In the genomic region with DNA sequence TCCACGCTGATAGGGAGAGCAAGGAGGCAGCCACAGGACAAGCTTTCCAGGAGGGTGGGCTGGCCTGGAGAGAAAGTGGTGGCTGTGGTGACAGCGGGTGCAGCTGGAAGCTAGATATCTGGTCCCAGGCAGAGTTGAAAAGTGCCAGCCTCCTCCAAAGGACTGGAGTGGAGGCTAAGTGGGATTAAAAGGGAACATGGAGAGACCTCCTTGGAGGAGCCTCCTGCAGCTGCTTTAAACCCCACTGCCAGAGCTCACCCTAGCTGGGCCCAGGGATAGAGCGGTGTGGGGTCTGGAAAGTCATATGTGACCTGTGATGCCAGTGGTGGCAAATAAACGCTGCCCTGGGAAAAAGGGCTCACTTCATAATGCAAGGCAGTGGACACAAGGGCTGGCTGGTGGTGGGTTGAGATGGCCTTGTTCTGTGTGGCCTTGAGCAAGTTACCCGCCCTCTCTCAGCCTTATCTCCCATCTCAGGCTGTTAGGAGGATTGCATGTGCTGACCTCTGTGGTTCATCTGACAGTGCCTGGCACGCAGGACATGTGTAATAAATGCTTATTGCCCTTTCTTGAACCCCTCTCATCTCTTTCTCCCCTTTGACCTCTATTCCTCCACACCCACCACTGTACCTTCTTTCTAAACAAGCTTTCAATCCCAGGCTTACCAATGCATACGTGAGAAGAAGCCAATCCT, we compare ENCODE assay signal across 1 cellular context.
TF ChIP-seq lines count a peak whose summit lies in the region.

No MANE protein-coding gene starts in this region.

TF ChIP-seq in HepG2, 621 proteins besides CTCF, POLR2A, EP300 and RAD21 (continued from another document and continues in another):
- TF ChIP-seq, protein P1, sequence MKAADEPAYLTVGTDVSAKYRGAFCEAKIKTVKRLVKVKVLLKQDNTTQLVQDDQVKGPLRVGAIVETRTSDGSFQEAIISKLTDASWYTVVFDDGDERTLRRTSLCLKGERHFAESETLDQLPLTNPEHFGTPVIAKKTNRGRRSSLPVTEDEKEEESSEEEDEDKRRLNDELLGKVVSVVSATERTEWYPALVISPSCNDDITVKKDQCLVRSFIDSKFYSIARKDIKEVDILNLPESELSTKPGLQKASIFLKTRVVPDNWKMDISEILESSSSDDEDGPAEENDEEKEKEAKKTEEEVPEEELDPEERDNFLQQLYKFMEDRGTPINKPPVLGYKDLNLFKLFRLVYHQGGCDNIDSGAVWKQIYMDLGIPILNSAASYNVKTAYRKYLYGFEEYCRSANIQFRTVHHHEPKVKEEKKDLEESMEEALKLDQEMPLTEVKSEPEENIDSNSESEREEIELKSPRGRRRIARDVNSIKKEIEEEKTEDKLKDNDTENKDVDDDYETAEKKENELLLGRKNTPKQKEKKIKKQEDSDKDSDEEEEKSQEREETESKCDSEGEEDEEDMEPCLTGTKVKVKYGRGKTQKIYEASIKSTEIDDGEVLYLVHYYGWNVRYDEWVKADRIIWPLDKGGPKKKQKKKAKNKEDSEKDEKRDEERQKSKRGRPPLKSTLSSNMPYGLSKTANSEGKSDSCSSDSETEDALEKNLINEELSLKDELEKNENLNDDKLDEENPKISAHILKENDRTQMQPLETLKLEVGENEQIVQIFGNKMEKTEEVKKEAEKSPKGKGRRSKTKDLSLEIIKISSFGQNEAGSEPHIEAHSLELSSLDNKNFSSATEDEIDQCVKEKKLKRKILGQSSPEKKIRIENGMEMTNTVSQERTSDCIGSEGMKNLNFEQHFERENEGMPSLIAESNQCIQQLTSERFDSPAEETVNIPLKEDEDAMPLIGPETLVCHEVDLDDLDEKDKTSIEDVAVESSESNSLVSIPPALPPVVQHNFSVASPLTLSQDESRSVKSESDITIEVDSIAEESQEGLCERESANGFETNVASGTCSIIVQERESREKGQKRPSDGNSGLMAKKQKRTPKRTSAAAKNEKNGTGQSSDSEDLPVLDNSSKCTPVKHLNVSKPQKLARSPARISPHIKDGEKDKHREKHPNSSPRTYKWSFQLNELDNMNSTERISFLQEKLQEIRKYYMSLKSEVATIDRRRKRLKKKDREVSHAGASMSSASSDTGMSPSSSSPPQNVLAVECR (CRISPR knock-in tag; IDR thresholded peaks at IDR 0.05; ENCODE audit: borderline replicate concordance), result peak; percentile 25; the same call in 1 of the 2 replicates
- TF ChIP-seq ZNF30 (CRISPR knock-in tag; IDR thresholded peaks at IDR 0.05) (no peak), ZNF549 (CRISPR knock-in tag; IDR thresholded peaks at IDR 0.05) (no peak), FOSL2 (CRISPR knock-in tag; IDR thresholded peaks at IDR 0.05) (peak; percentile 69), ZBTB38 (CRISPR knock-in tag; IDR thresholded peaks at IDR 0.05) (no peak), HHEX (CRISPR knock-in tag; IDR thresholded peaks at IDR 0.05) (no peak; the same call in 1 of the 2 replicates), FOXK1 (CRISPR knock-in tag; IDR thresholded peaks at IDR 0.05; ENCODE audit: borderline replicate concordance, low read depth) (no peak), HDAC1 (CRISPR knock-in tag; IDR thresholded peaks at IDR 0.05) (0 out of 2 replicates have a peak, but pooled peaks have one; percentile 32), KAT7 (CRISPR knock-in tag; IDR thresholded peaks at IDR 0.05; ENCODE audit: borderline replicate concordance) (0 out of 2 replicates have a peak, but pooled peaks have one; percentile 48), CBFB (CRISPR knock-in tag; IDR thresholded peaks at IDR 0.05) (peak; percentile 59; the same call in 1 of the 2 replicates), SCMH1 (CRISPR knock-in tag; IDR thresholded peaks at IDR 0.05; ENCODE audit: borderline replicate concordance) (no peak), RXRA (CRISPR knock-in tag; IDR thresholded peaks at IDR 0.05) (peak; percentile 88), ZNF263 (CRISPR knock-in tag; IDR thresholded peaks at IDR 0.05) (peak; percentile 21; the same call in 1 of the 2 replicates), TBX2 (CRISPR knock-in tag; IDR thresholded peaks at IDR 0.05; ENCODE audit: borderline replicate concordance) (peak; percentile 48; the same call in 1 of the 2 replicates), ZNF7 (CRISPR knock-in tag; IDR thresholded peaks at IDR 0.05) (0 out of 2 replicates have a peak, but pooled peaks have one; percentile 27), FOXA3 (CRISPR knock-in tag; IDR thresholded peaks at IDR 0.05) (peak; percentile 50), ATF1 (CRISPR knock-in tag; IDR thresholded peaks at IDR 0.05) (no peak), ZNF674 (CRISPR knock-in tag; IDR thresholded peaks at IDR 0.05; ENCODE audit: low read depth) (no peak), SALL2 (CRISPR knock-in tag; IDR thresholded peaks at IDR 0.05) (peak; percentile 64; the same call in 1 of the 2 replicates), SMARCE1 (IDR thresholded peaks at IDR 0.05; ENCODE audit: borderline replicate concordance) (no peak), HMG20A (CRISPR knock-in tag; IDR thresholded peaks at IDR 0.05; ENCODE audit: borderline replicate concordance) (peak; percentile 71), GLI4 (CRISPR knock-in tag; IDR thresholded peaks at IDR 0.05; ENCODE audit: borderline replicate concordance) (0 out of 2 replicates have a peak, but pooled peaks have one; percentile 13), ISL2 (CRISPR knock-in tag; IDR thresholded peaks at IDR 0.05) (peak; percentile 66), ZBTB42 (CRISPR knock-in tag; IDR thresholded peaks at IDR 0.05) (no peak), NPAS2 (CRISPR knock-in tag; IDR thresholded peaks at IDR 0.05; ENCODE audit: borderline replicate concordance) (no peak), ZNF33A (CRISPR knock-in tag; IDR thresholded peaks at IDR 0.05; ENCODE audit: borderline replicate concordance) (no peak), RCOR2 (CRISPR knock-in tag; IDR thresholded peaks at IDR 0.05) (0 out of 2 replicates have a peak, but pooled peaks have one; percentile 42), ZMYM3 (CRISPR knock-in tag; IDR thresholded peaks at IDR 0.05) (peak; percentile 70; the same call in 1 of the 2 replicates), ZSCAN12 (CRISPR knock-in tag; IDR thresholded peaks at IDR 0.05) (no peak), FOXK2 (IDR thresholded peaks at IDR 0.05) (no peak), SATB2 (CRISPR knock-in tag; IDR thresholded peaks at IDR 0.05) (0 out of 2 replicates have a peak, but pooled peaks have one; percentile 28), ZNF20 (CRISPR knock-in tag; IDR thresholded peaks at IDR 0.05) (no peak), SOX6 (IDR thresholded peaks at IDR 0.05) (no peak), SOX6 (CRISPR knock-in tag; IDR thresholded peaks at IDR 0.05) (peak; percentile 66; the same call in 1 of the 2 replicates), THAP11 (CRISPR knock-in tag; IDR thresholded peaks at IDR 0.05) (peak; percentile 35; the same call in 1 of the 2 replicates), ZNF333 (CRISPR knock-in tag; IDR thresholded peaks at IDR 0.05; ENCODE audit: borderline replicate concordance) (no peak), POGZ (CRISPR knock-in tag; IDR thresholded peaks at IDR 0.05) (no peak)
- TF ChIP-seq, protein P2, sequence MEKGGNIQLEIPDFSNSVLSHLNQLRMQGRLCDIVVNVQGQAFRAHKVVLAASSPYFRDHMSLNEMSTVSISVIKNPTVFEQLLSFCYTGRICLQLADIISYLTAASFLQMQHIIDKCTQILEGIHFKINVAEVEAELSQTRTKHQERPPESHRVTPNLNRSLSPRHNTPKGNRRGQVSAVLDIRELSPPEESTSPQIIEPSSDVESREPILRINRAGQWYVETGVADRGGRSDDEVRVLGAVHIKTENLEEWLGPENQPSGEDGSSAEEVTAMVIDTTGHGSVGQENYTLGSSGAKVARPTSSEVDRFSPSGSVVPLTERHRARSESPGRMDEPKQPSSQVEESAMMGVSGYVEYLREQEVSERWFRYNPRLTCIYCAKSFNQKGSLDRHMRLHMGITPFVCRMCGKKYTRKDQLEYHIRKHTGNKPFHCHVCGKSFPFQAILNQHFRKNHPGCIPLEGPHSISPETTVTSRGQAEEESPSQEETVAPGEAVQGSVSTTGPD (CRISPR knock-in tag; IDR thresholded peaks at IDR 0.05), result no peak
- TF ChIP-seq, protein P3, sequence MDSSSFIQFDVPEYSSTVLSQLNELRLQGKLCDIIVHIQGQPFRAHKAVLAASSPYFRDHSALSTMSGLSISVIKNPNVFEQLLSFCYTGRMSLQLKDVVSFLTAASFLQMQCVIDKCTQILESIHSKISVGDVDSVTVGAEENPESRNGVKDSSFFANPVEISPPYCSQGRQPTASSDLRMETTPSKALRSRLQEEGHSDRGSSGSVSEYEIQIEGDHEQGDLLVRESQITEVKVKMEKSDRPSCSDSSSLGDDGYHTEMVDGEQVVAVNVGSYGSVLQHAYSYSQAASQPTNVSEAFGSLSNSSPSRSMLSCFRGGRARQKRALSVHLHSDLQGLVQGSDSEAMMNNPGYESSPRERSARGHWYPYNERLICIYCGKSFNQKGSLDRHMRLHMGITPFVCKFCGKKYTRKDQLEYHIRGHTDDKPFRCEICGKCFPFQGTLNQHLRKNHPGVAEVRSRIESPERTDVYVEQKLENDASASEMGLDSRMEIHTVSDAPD (CRISPR knock-in tag; IDR thresholded peaks at IDR 0.05), result peak; percentile 74
- TF ChIP-seq, protein P4, sequence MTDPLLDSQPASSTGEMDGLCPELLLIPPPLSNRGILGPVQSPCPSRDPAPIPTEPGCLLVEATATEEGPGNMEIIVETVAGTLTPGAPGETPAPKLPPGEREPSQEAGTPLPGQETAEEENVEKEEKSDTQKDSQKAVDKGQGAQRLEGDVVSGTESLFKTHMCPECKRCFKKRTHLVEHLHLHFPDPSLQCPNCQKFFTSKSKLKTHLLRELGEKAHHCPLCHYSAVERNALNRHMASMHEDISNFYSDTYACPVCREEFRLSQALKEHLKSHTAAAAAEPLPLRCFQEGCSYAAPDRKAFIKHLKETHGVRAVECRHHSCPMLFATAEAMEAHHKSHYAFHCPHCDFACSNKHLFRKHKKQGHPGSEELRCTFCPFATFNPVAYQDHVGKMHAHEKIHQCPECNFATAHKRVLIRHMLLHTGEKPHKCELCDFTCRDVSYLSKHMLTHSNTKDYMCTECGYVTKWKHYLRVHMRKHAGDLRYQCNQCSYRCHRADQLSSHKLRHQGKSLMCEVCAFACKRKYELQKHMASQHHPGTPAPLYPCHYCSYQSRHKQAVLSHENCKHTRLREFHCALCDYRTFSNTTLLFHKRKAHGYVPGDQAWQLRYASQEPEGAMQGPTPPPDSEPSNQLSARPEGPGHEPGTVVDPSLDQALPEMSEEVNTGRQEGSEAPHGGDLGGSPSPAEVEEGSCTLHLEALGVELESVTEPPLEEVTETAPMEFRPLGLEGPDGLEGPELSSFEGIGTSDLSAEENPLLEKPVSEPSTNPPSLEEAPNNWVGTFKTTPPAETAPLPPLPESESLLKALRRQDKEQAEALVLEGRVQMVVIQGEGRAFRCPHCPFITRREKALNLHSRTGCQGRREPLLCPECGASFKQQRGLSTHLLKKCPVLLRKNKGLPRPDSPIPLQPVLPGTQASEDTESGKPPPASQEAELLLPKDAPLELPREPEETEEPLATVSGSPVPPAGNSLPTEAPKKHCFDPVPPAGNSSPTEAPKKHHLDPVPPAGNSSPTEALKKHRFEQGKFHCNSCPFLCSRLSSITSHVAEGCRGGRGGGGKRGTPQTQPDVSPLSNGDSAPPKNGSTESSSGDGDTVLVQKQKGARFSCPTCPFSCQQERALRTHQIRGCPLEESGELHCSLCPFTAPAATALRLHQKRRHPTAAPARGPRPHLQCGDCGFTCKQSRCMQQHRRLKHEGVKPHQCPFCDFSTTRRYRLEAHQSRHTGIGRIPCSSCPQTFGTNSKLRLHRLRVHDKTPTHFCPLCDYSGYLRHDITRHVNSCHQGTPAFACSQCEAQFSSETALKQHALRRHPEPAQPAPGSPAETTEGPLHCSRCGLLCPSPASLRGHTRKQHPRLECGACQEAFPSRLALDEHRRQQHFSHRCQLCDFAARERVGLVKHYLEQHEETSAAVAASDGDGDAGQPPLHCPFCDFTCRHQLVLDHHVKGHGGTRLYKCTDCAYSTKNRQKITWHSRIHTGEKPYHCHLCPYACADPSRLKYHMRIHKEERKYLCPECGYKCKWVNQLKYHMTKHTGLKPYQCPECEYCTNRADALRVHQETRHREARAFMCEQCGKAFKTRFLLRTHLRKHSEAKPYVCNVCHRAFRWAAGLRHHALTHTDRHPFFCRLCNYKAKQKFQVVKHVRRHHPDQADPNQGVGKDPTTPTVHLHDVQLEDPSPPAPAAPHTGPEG (CRISPR knock-in tag; IDR thresholded peaks at IDR 0.05), result 0 out of 2 replicates have a peak, but pooled peaks have one; percentile 49
- TF ChIP-seq, protein P5, sequence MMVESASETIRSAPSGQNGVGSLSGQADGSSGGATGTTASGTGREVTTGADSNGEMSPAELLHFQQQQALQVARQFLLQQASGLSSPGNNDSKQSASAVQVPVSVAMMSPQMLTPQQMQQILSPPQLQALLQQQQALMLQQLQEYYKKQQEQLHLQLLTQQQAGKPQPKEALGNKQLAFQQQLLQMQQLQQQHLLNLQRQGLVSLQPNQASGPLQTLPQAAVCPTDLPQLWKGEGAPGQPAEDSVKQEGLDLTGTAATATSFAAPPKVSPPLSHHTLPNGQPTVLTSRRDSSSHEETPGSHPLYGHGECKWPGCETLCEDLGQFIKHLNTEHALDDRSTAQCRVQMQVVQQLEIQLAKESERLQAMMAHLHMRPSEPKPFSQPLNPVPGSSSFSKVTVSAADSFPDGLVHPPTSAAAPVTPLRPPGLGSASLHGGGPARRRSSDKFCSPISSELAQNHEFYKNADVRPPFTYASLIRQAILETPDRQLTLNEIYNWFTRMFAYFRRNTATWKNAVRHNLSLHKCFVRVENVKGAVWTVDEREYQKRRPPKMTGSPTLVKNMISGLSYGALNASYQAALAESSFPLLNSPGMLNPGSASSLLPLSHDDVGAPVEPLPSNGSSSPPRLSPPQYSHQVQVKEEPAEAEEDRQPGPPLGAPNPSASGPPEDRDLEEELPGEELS (CRISPR knock-in tag; IDR thresholded peaks at IDR 0.05), result peak; percentile 79
- TF ChIP-seq, protein P6, sequence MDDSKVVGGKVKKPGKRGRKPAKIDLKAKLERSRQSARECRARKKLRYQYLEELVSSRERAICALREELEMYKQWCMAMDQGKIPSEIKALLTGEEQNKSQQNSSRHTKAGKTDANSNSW (CRISPR knock-in tag; IDR thresholded peaks at IDR 0.05; ENCODE audit: borderline replicate concordance), result no peak
- TF ChIP-seq, protein P7, sequence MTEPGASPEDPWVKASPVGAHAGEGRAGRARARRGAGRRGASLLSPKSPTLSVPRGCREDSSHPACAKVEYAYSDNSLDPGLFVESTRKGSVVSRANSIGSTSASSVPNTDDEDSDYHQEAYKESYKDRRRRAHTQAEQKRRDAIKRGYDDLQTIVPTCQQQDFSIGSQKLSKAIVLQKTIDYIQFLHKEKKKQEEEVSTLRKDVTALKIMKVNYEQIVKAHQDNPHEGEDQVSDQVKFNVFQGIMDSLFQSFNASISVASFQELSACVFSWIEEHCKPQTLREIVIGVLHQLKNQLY (CRISPR knock-in tag; IDR thresholded peaks at IDR 0.05), result no peak
- TF ChIP-seq, protein P8, sequence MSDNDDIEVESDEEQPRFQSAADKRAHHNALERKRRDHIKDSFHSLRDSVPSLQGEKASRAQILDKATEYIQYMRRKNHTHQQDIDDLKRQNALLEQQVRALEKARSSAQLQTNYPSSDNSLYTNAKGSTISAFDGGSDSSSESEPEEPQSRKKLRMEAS (IDR thresholded peaks at IDR 0.05), result peak; percentile 50; the same call in 1 of the 2 replicates
